1 cellular context compared by ENCODE assay signal in the genomic region with DNA sequence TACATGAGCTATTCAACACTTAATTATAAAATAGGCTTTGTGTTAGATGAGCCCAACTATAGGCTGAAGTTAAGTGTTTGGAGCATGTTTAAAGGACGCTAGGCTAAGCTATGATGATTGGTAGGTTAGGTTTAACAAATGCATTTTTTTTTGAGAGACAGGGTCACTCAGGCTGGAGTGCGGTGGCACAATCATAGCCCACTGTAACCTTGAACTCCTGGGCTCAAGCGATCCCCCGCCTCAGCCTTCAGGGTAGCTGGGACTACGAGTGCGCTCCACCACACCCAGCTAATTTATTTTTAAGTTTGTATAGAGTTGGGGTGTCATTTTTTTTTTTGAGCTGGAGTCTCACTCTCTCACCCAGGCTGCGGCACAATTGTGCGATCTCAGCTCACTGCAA.
TF ChIP-seq lines count a peak whose summit lies in the region.

No MANE protein-coding gene starts in this region.

TF ChIP-seq in HepG2, 621 proteins besides CTCF, POLR2A, EP300 and RAD21:
- peak; percentile 59 for TF ChIP-seq RARA (CRISPR knock-in tag; IDR thresholded peaks at IDR 0.05)
- no peak for TF ChIP-seq KAT7 (CRISPR knock-in tag; IDR thresholded peaks at IDR 0.05; ENCODE audit: borderline replicate concordance)
- TF ChIP-seq, protein P1, sequence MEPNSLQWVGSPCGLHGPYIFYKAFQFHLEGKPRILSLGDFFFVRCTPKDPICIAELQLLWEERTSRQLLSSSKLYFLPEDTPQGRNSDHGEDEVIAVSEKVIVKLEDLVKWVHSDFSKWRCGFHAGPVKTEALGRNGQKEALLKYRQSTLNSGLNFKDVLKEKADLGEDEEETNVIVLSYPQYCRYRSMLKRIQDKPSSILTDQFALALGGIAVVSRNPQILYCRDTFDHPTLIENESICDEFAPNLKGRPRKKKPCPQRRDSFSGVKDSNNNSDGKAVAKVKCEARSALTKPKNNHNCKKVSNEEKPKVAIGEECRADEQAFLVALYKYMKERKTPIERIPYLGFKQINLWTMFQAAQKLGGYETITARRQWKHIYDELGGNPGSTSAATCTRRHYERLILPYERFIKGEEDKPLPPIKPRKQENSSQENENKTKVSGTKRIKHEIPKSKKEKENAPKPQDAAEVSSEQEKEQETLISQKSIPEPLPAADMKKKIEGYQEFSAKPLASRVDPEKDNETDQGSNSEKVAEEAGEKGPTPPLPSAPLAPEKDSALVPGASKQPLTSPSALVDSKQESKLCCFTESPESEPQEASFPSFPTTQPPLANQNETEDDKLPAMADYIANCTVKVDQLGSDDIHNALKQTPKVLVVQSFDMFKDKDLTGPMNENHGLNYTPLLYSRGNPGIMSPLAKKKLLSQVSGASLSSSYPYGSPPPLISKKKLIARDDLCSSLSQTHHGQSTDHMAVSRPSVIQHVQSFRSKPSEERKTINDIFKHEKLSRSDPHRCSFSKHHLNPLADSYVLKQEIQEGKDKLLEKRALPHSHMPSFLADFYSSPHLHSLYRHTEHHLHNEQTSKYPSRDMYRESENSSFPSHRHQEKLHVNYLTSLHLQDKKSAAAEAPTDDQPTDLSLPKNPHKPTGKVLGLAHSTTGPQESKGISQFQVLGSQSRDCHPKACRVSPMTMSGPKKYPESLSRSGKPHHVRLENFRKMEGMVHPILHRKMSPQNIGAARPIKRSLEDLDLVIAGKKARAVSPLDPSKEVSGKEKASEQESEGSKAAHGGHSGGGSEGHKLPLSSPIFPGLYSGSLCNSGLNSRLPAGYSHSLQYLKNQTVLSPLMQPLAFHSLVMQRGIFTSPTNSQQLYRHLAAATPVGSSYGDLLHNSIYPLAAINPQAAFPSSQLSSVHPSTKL (CRISPR knock-in tag; IDR thresholded peaks at IDR 0.05): peak; percentile 33; the same call in 1 of the 2 replicates
- peak; percentile 100 for TF ChIP-seq ZFP90 (CRISPR knock-in tag; IDR thresholded peaks at IDR 0.05; ENCODE audit: borderline replicate concordance)
- no peak for TF ChIP-seq ZNF605 (CRISPR knock-in tag; IDR thresholded peaks at IDR 0.05)
- TF ChIP-seq NR2F1 (CRISPR knock-in tag; IDR thresholded peaks at IDR 0.05): no peak
- TF ChIP-seq ZNF713 (CRISPR knock-in tag; IDR thresholded peaks at IDR 0.05): no peak
- TF ChIP-seq HNF4A (CRISPR knock-in tag; IDR thresholded peaks at IDR 0.05): 0 out of 2 replicates have a peak, but pooled peaks have one; percentile 22
